18 cellular contexts compared by ENCODE assay signal in the genomic region with DNA sequence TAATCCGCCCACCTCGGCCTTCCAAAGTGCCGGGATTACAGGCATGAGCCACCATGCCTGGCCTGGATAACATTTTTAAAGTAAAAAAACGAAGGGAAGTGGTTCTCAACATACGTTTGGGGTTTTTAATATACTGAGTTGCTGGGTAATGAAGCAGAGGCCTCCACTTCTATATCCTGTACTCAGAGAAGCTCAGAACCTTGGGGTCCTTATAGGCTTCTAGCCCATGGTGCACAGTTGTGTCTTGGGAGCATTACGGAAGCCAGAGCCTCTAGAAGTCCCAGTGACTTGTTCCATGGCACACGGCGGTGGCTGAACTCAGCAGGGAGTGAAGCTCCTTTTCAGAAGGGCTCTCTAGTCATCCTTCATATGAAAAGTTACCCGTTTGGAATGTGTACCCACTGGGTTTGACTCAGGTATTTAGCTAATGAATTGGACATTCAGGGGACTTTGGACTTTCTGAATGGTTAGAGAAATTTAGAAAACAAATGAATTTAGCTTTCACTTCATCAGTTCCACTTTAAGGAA.
DNase-seq lines count a peak whose midpoint lies in the region; ATAC-seq and TF ChIP-seq lines count a peak whose summit lies in the region.
"Had no signal": no experiment of that assay in that cellular context is flagged by ENCODE, and none has a peak within 500 bp of the region (broad histone marks: within the 10 kb centered on the region; RNA-seq: fewer than 3 reads in every experiment).

No MANE protein-coding gene starts in this region.

- TF ChIP-seq EP300 in gastroesophageal sphincter (IDR thresholded peaks at IDR 0.05) = no peak

- intact Hi-C loops in right cardiac atrium (cut with DNase I) (no loop called here), gastrocnemius medialis (cut with DNase I; ENCODE audit: low total_unique reads) (loop anchor here (2.0 to 5.0 kb wide), 3 partner anchors 39 to 121 kb away; no protein-coding TSS in a partner anchor)

- TF ChIP-seq POLR2A in gastroesophageal sphincter (IDR thresholded peaks at IDR 0.05) = no peak
- TF ChIP-seq POLR2A in gastrocnemius medialis (IDR thresholded peaks at IDR 0.05) = no peak
- TF ChIP-seq POLR2A in GM18505 (IDR thresholded peaks at IDR 0.05; ENCODE audit: borderline replicate concordance, extremely low read depth, insufficient read depth, insufficient read length) = no peak

- DNase-seq in right atrium auricular region (ENCODE audit: low spot score) (no peak), right cardiac atrium (no peak), gastrocnemius medialis (no peak), SK-N-DZ (ENCODE audit: low spot score) (no peak), kidney glomerular epithelial cell (lab: John Stamatoyannopoulos, UW) (no peak), T-helper 2 cell (no peak)
- DNase-seq: activated CD8-positive, alpha-beta T cell treated with anti-CD3 and anti-CD28 coated beads for 36 hours; activated naive CD4-positive, alpha-beta T cell treated with anti-CD3 and anti-CD28 coated beads for 36 hours; activated T-cell treated with anti-CD3 and anti-CD28 coated beads, Interleukin-2, amount 50 U/mL, for 4 hours; GF-D8; SIG-M5 had no signal

- ATAC-seq in right cardiac atrium = no peak
- ATAC-seq in gastroesophageal sphincter = no peak
- ATAC-seq in gastrocnemius medialis = no peak
- ATAC-seq in GM18505 (IDR thresholded peaks at IDR 0.05; ENCODE audit: unreplicated experiment) = no peak
- ATAC-seq: activated CD8-positive, alpha-beta T cell treated with anti-CD3 and anti-CD28 coated beads for 36 hours; activated T-cell treated with anti-CD3 and anti-CD28 coated beads, Interleukin-2, amount 50 U/mL, for 4 hours; natural killer cell treated with Interleukin-12 subunit alpha and Interleukin-12 subunit beta and Interleukin-15 and Interleukin-18, amount 100 ng/mL, for 72 hours; stimulated activated effector memory CD8-positive, alpha-beta T cell treated with anti-CD3 and anti-CD28 coated beads, Interleukin-12 subunit alpha, Interleukin-12 subunit beta, amount 100 ng/mL, for 72 hours had no signal

- in situ Hi-C loops in gastrocnemius medialis (cut with MboI; ENCODE audit: low sequenced_read_pairs in 4 of 4) = no loop called here

- TF ChIP-seq CTCF in right atrium auricular region (IDR thresholded peaks at IDR 0.05) = no peak
- no peak for TF ChIP-seq CTCF in gastroesophageal sphincter (IDR thresholded peaks at IDR 0.05)
- no peak for TF ChIP-seq CTCF in gastrocnemius medialis (IDR thresholded peaks at IDR 0.05 in 4 of 5, conservative IDR thresholded peaks at IDR 0.05 in 1 of 5)

- H3K4me3 ChIP-seq in right atrium auricular region (no peak overlapping the region), right cardiac atrium (ENCODE audit: low read length) (no peak overlapping the region), gastroesophageal sphincter (no peak overlapping the region), gastrocnemius medialis (no peak overlapping the region)
- H3K4me3 ChIP-seq: A549; BLaER1 treated with 17β-estradiol and CSF1 and Interleukin-3, amounts not matched to agents 10 nM and 100 nM; prostate gland had no signal

- H3K36me3 ChIP-seq in right atrium auricular region = peaks cover 85% of the 10 kb centered on the region
- peaks cover 0 to 97% of the 10 kb centered on the region in 2 donors for H3K36me3 ChIP-seq in gastroesophageal sphincter
- H3K36me3 ChIP-seq in gastrocnemius medialis = peaks cover 2 to 90% of the 10 kb centered on the region in 2 donors

- H3K4me1 ChIP-seq in right atrium auricular region = peaks cover 0 to 42% of the 10 kb centered on the region in 2 donors
- no peaks in the 10 kb centered on the region for H3K4me1 ChIP-seq in right cardiac atrium (ENCODE audit: control insufficient read depth, insufficient read depth, low read length)
- H3K4me1 ChIP-seq in gastroesophageal sphincter = peaks cover 0 to 55% (median 3%) of the 10 kb centered on the region in 3 donors
- peaks cover 32 to 38% of the 10 kb centered on the region in 2 donors for H3K4me1 ChIP-seq in gastrocnemius medialis
- H3K4me1 ChIP-seq: A549 had no signal

- H3K27ac ChIP-seq in right atrium auricular region = peak overlapping the region; percentile 4 to 61
- H3K27ac ChIP-seq in right cardiac atrium (ENCODE audit: low read length) = no peak overlapping the region
- peak overlapping the region in 3 of 4 donors; percentile 28 to 60 (median 57) for H3K27ac ChIP-seq in gastroesophageal sphincter
- H3K27ac ChIP-seq in gastrocnemius medialis = peak overlapping the region; percentile 73 to 86 (median 80)
- H3K27ac ChIP-seq: A549; BLaER1 treated with 17β-estradiol and CSF1 and Interleukin-3, amounts not matched to agents 10 nM and 100 nM had no signal

- WGBS in right cardiac atrium = 80% methylated on average over 9 of the region's 9 CpGs
- WGBS in gastroesophageal sphincter (ENCODE audit: low coverage in 1 of 2), 2 donors = 80 to 94% methylated on average over 4 to 5 of the region's 9 CpGs

- H3K9me3 ChIP-seq in right atrium auricular region (no peaks in the 10 kb centered on the region), right cardiac atrium (ENCODE audit: control insufficient read depth, low read length) (no peaks in the 10 kb centered on the region), gastroesophageal sphincter (no peaks in the 10 kb centered on the region), gastrocnemius medialis (no peaks in the 10 kb centered on the region)
- H3K9me3 ChIP-seq: A549; BLaER1 treated with 17β-estradiol and CSF1 and Interleukin-3, amounts not matched to agents 10 nM and 100 nM; prostate gland had no signal

- H3K27me3 ChIP-seq in right atrium auricular region (no peaks in the 10 kb centered on the region), right cardiac atrium (ENCODE audit: control insufficient read depth, insufficient read depth) (no peaks in the 10 kb centered on the region), gastroesophageal sphincter (no peaks in the 10 kb centered on the region), gastrocnemius medialis (no peaks in the 10 kb centered on the region)
